24 cellular contexts compared by ENCODE assay signal in genomic region chr4:17599826-17600225, GRCh38.
"Had no signal": no experiment of that assay in that cellular context is flagged by ENCODE, and none has a peak within 500 bp of the region (broad histone marks: within the 10 kb centered on the region; RNA-seq: fewer than 3 reads in every experiment).

No MANE protein-coding gene starts in this region.

- ATAC-seq: activated T-cell treated with anti-CD3 and anti-CD28 coated beads, Interleukin-2, amount 50 U/mL, for 4 hours; T-cell had no signal

- H3K27me3 Mint-ChIP-seq: activated CD4-positive, alpha-beta memory T cell treated with anti-CD3 and anti-CD28 coated beads for 36 hours; activated CD4-positive, alpha-beta T cell treated with anti-CD3 and anti-CD28 coated beads, Interleukin-2, amount 10 ng/mL, durations not matched to agents 7 days and 5 days; activated naive CD8-positive, alpha-beta T cell; T-cell had no signal

- H3K4me1 Mint-ChIP-seq: activated CD4-positive, alpha-beta T cell treated with anti-CD3 and anti-CD28 coated beads, Interleukin-2, amount 10 ng/mL, durations not matched to agents 7 days and 5 days had no signal

- H3K9me3 Mint-ChIP-seq: activated CD4-positive, alpha-beta memory T cell treated with anti-CD3 and anti-CD28 coated beads for 36 hours; activated CD4-positive, alpha-beta T cell treated with anti-CD3 and anti-CD28 coated beads, Interleukin-2, amount 10 ng/mL, durations not matched to agents 7 days and 5 days; activated naive CD4-positive, alpha-beta T cell treated with anti-CD3 and anti-CD28 coated beads for 36 hours; activated T-cell treated with anti-CD3 and anti-CD28 coated beads, Interleukin-2, amount 50 U/mL, for 4 hours; T-cell had no signal

- H3K4me3 Mint-ChIP-seq: activated CD4-positive, alpha-beta memory T cell treated with anti-CD3 and anti-CD28 coated beads for 36 hours; activated CD4-positive, alpha-beta T cell treated with anti-CD3 and anti-CD28 coated beads, Interleukin-2, amount 10 ng/mL, durations not matched to agents 7 days and 5 days; activated naive CD4-positive, alpha-beta T cell treated with anti-CD3 and anti-CD28 coated beads for 36 hours; activated naive CD8-positive, alpha-beta T cell; activated T-cell treated with anti-CD3 and anti-CD28 coated beads, Interleukin-2, amount 50 U/mL, for 4 hours; T-cell had no signal

- DNase-seq: activated CD4-positive, alpha-beta memory T cell treated with anti-CD3 and anti-CD28 coated beads for 36 hours; activated CD4-positive, alpha-beta T cell treated with anti-CD3 and anti-CD28 coated beads, Interleukin-2, amount 10 ng/mL, durations not matched to agents 7 days and 5 days; activated CD4-positive, CD25-positive, alpha-beta regulatory T cell; activated CD8-positive, alpha-beta memory T cell treated with anti-CD3 and anti-CD28 coated beads for 24 hours; activated gamma-delta T cell; activated naive CD4-positive, alpha-beta T cell treated with anti-CD3 and anti-CD28 coated beads for 36 hours; activated T-cell treated with anti-CD3 and anti-CD28 coated beads, Interleukin-2, amount 50 U/mL, for 4 hours; brain microvascular endothelial cell; cerebellar nuclear complex; MG63; MV-4-11; NCI-H1092 treated with DMSO at 0.1 percent for 48 hours; NCI-H1417 treated with DMSO at 0.1 percent for 48 hours; NCI-H1694; NCI-H2029; NCI-H2107; NCI-H2171 treated with DMSO at 0.1 percent for 48 hours; NCI-H345; NCI-H510A; NCI-H69; PC-9; SHP77 treated with DMSO at 0.1 percent for 48 hours; T-cell had no signal

- H3K27ac Mint-ChIP-seq: activated CD4-positive, alpha-beta memory T cell treated with anti-CD3 and anti-CD28 coated beads for 36 hours; activated CD4-positive, alpha-beta T cell treated with anti-CD3 and anti-CD28 coated beads, Interleukin-2, amount 10 ng/mL, durations not matched to agents 7 days and 5 days; activated naive CD4-positive, alpha-beta T cell treated with anti-CD3 and anti-CD28 coated beads for 36 hours; activated naive CD8-positive, alpha-beta T cell; T-cell had no signal
